Comparison of ENCODE assay signal across 8 cellular contexts in the genomic region with DNA sequence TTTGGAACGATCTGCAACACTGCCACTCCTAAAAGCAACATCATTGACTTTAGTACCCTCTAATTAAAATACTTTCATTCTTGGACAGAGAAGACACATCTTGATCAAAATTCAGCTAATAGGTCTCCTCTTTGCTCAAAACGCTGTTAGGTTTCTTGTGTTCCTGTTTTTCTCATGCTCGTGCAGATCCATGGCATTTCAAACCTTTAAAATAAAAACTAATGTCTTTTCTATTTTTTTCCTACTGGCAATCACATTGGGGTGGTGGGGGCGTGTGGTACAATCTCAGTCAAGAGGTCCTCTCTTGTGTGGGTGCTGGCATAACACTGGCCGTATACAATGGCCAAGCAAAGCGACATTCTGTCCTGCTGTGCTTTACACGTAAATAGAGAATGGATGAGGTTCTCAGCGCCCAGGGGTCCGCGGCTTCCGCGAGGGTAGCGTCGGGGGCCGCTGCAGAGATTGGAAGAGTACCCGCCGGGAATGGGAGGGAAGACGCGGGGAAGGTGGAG. TPM values are rescaled to one million over a fixed set of nuclear protein-coding genes. Genes with fewer than 3 reads are reported as not detected.
DNase-seq lines count a peak whose midpoint lies in the region; ATAC-seq and TF ChIP-seq lines count a peak whose summit lies in the region.

No MANE protein-coding gene starts in this region.

- intact Hi-C loops in dorsolateral prefrontal cortex (cut with DNase I) (no loop called here), lower leg skin (cut with DNase I; ENCODE audit: low total_unique reads) (no loop called here)
- intact Hi-C loops in naive thymus-derived CD4-positive, alpha-beta T cell (cut with micrococcal nuclease), result loop anchor here (1.0 to 5.0 kb wide), 6 partner anchors 15 to 1563 kb away; partner anchors contain the start of genes RIOK2 (in 2 of the 2), ARSK (in 1 of the 2), CAST (in 1 of the 2) and ELL2 (in 1 of the 2)

- H3K4me1 Mint-ChIP-seq in H9, result peaks cover 14% of the 10 kb centered on the region in 2 experiments
- peaks cover 34 to 80% (median 69%) of the 10 kb centered on the region in 7 donors for H3K4me1 Mint-ChIP-seq in naive thymus-derived CD4-positive, alpha-beta T cell

- TF ChIP-seq CTCF in AG04449 (IDR thresholded peaks at IDR 0.05; ENCODE audit: insufficient read depth, low read length, missing control alignments) (no peak), H9 (conservative IDR thresholded peaks at IDR 0.05) (no peak), dorsolateral prefrontal cortex (IDR thresholded peaks at IDR 0.05 in 54 of 56, conservative IDR thresholded peaks at IDR 0.05 in 2 of 56; ENCODE audit: low read depth in 1 of 56, partially characterized antibody in 56 of 56) (no peak), lower leg skin (IDR thresholded peaks at IDR 0.05) (no peak)

- H3K14ac ChIP-seq in H9 (ENCODE audit: insufficient read depth, low read length), result no peak overlapping the region

- no peak overlapping the region for H4K8ac ChIP-seq in H9 (replicated peaks; ENCODE audit: insufficient read length, low read depth, low read length)

- DNase-seq in AG04449 (ENCODE audit: low read depth, low spot score) (no peak), H9 (no peak), dorsolateral prefrontal cortex (no peak), lower leg skin (ENCODE audit: low spot score in 2 of 2) (no peak), cerebellum (ENCODE audit: low spot score) (no peak), amniotic stem cell (lab: John Stamatoyannopoulos, UW) (no peak)
- DNase-seq in naive thymus-derived CD4-positive, alpha-beta T cell, result no peak

- CTCF ChIA-PET in AG04449 (lab: Yijun Ruan, JAX), result no interaction called here
- CTCF ChIA-PET in naive thymus-derived CD4-positive, alpha-beta T cell (lab: Charles Lee), result no interaction called here

- H3K27ac ChIP-seq in H9 (ENCODE audit: insufficient read length, low read depth, low read length) (no peak overlapping the region), dorsolateral prefrontal cortex (peak overlapping the region in 49 of 59 donors; percentile 7 to 88 (median 64))
- peak overlapping the region; percentile 55 for H3K27ac ChIP-seq in naive thymus-derived CD4-positive, alpha-beta T cell (ENCODE audit: low read depth, low read length)

- H3K4me1 ChIP-seq in H9 (ENCODE audit: insufficient read depth, low read length), result no peaks in the 10 kb centered on the region
- H3K4me1 ChIP-seq in naive thymus-derived CD4-positive, alpha-beta T cell (ENCODE audit: control insufficient read depth in 2 of 2, insufficient read depth in 2 of 2, low read length in 2 of 2), result peaks cover 22 to 46% of the 10 kb centered on the region in 2 donors

- no peak overlapping the region for H3T11ph ChIP-seq in H9 (ENCODE audit: low read length)

- no peak overlapping the region for H2BK120ac ChIP-seq in H9 (ENCODE audit: low read depth, low read length, poor library complexity, severe bottlenecking)

- no peaks in the 10 kb centered on the region for H3K79me1 ChIP-seq in H9 (ENCODE audit: insufficient read depth, low read depth, low read length, poor library complexity, severe bottlenecking)

- no peak overlapping the region for H3K18ac ChIP-seq in H9 (ENCODE audit: insufficient read length, low read depth, low read length)

- H3K23me2 ChIP-seq in H9 (ENCODE audit: insufficient read length, low read depth, low read length, poor library complexity, severe bottlenecking), result peaks cover 13% of the 10 kb centered on the region

- no peak overlapping the region for H3K9ac ChIP-seq in H9 (ENCODE audit: extremely low read depth, insufficient read length, low read length)

- H2BK20ac ChIP-seq in H9 (ENCODE audit: low read depth, low read length, poor library complexity, severe bottlenecking), result no peak overlapping the region

- H2AK5ac ChIP-seq in H9 (ENCODE audit: insufficient read length, low read length), result no peak overlapping the region

- no peak for ATAC-seq in naive thymus-derived CD4-positive, alpha-beta T cell
- ATAC-seq in GM18868 (IDR thresholded peaks at IDR 0.05; ENCODE audit: unreplicated experiment), result no peak

- no CpG with 5 or more reads among the region's 19 CpGs for WGBS in H9 (ENCODE audit: extremely low coverage, insufficient read length, low lambda C conversion rate)
- 9 to 11% methylated on average over 19 of the region's 19 CpGs for WGBS in lower leg skin, 2 donors

- no peaks in the 10 kb centered on the region for H3K9me3 ChIP-seq in H9 (ENCODE audit: control insufficient read depth, low read depth, low read length)
- no peaks in the 10 kb centered on the region for H3K9me3 ChIP-seq in naive thymus-derived CD4-positive, alpha-beta T cell (ENCODE audit: control insufficient read depth in 2 of 3, low read length in 3 of 3)

- H3K4me2 ChIP-seq in H9 (ENCODE audit: insufficient read depth, insufficient read length, low read length), result peak overlapping the region; percentile 62

- no peak overlapping the region for H3K23ac ChIP-seq in H9 (ENCODE audit: insufficient read length, low read depth, low read length)

- no peak overlapping the region for H3K4ac ChIP-seq in H9 (ENCODE audit: low read depth, low read length)

- H3K9me3 Mint-ChIP-seq in H9, result peaks cover 0 to 5% of the 10 kb centered on the region in 2 experiments; a peak in 2 of 5 replicates
- peaks cover 0 to 3% (median 0%) of the 10 kb centered on the region in 11 donors for H3K9me3 Mint-ChIP-seq in naive thymus-derived CD4-positive, alpha-beta T cell

- no peak overlapping the region for H4K5ac ChIP-seq in H9 (ENCODE audit: insufficient read length, low read depth, low read length)

- no peak overlapping the region for H3K56ac ChIP-seq in H9 (ENCODE audit: insufficient read length, low read depth, low read length)

- peaks cover 23% of the 10 kb centered on the region for H3K27me3 ChIP-seq in H9 (ENCODE audit: insufficient read depth, low read length)
- H3K27me3 ChIP-seq in dorsolateral prefrontal cortex, result no peaks in the 10 kb centered on the region
- H3K27me3 ChIP-seq in naive thymus-derived CD4-positive, alpha-beta T cell (ENCODE audit: control insufficient read depth in 2 of 2, insufficient read depth in 2 of 2, low read length in 2 of 2), result no peaks in the 10 kb centered on the region

- H2BK5ac ChIP-seq in H9 (ENCODE audit: insufficient read length, low read length), result no peak overlapping the region

- no peak overlapping the region for H3K27ac Mint-ChIP-seq in H9
- peak overlapping the region; percentile 60 to 87 (median 81) for H3K27ac Mint-ChIP-seq in naive thymus-derived CD4-positive, alpha-beta T cell

- H4K20me1 ChIP-seq in H9 (ENCODE audit: control insufficient read depth, insufficient read depth, insufficient read length), result no peaks in the 10 kb centered on the region

- no peak overlapping the region for H4K91ac ChIP-seq in H9 (ENCODE audit: insufficient read length, low read depth, low read length)

- no peak overlapping the region for H2AFZ ChIP-seq in H9 (ENCODE audit: low read length)

- H2BK15ac ChIP-seq in H9 (ENCODE audit: low read depth, low read length), result no peak overlapping the region

- H3K4me3 ChIP-seq in AG04449 (ENCODE audit: low read depth, low read length) (peak overlapping the region; percentile 58), dorsolateral prefrontal cortex (peak overlapping the region; percentile 44 to 81 (median 70)), lower leg skin (ENCODE audit: low read depth, poor library complexity, severe bottlenecking) (no peak overlapping the region)
- peak overlapping the region; percentile 75 for H3K4me3 ChIP-seq in naive thymus-derived CD4-positive, alpha-beta T cell (ENCODE audit: low read length)

- no peak overlapping the region for H2BK12ac ChIP-seq in H9 (ENCODE audit: insufficient read length, low read depth, low read length)

- H3K36me3 ChIP-seq in naive thymus-derived CD4-positive, alpha-beta T cell (ENCODE audit: control insufficient read depth in 2 of 3, insufficient read depth in 3 of 3, low read length in 3 of 3), result no peaks in the 10 kb centered on the region

- TF ChIP-seq POLR2A in lower leg skin (IDR thresholded peaks at IDR 0.05), result no peak

- H3K27me3 Mint-ChIP-seq in H9 (ENCODE audit: low read depth), result peaks cover 68% of the 10 kb centered on the region
- peaks cover 0 to 17% (median 0%) of the 10 kb centered on the region in 5 donors for H3K27me3 Mint-ChIP-seq in naive thymus-derived CD4-positive, alpha-beta T cell

- no peaks in the 10 kb centered on the region for H3K79me2 ChIP-seq in H9 (ENCODE audit: insufficient read depth, low read length)

- peaks cover 0 to 3% (median 0%) of the 10 kb centered on the region in 3 experiments; a peak in 3 of 7 replicates for H3K36me3 Mint-ChIP-seq in H9 (ENCODE audit: insufficient read depth in 1 of 3, low read depth in 3 of 3)
- peaks cover 0 to 15% (median 5%) of the 10 kb centered on the region in 5 donors for H3K36me3 Mint-ChIP-seq in naive thymus-derived CD4-positive, alpha-beta T cell

- H3K4me3 Mint-ChIP-seq in H9, result peak overlapping the region; percentile 62 to 84
- H3K4me3 Mint-ChIP-seq in naive thymus-derived CD4-positive, alpha-beta T cell, result peak overlapping the region; percentile 88 to 96 (median 92)

- POLR2A ChIA-PET in AG04449 (lab: Yijun Ruan, JAX), result no interaction called here
- POLR2A ChIA-PET in naive thymus-derived CD4-positive, alpha-beta T cell (lab: Charles Lee), result interaction anchor here (4.1 kb wide), 1 partner anchor 65 kb away, joined by 25 read pairs; the partner anchor contains the start of genes ARSK and SKIC3

RNA-seq across cellular contexts. Expression of gene GPR150, which starts 0.3 kb away (rescaled TPM):
- 0.11 TPM in 1 of 2 replicates, not detected in the other for total RNA-seq in H9 (2021)
- 1 to 10 TPM in 119 of 120 experiments, under 1 TPM in 1; 0.93 to 7.8 (median 4.4) TPM for total RNA-seq in dorsolateral prefrontal cortex
- 1 to 10 TPM in 3 of 5 experiments, under 1 TPM in 2; 0.48 to 1.5 (median 1.1) TPM for total RNA-seq in naive thymus-derived CD4-positive, alpha-beta T cell
- polyA plus RNA-seq in naive thymus-derived CD4-positive, alpha-beta T cell, result 1 to 10 TPM; 3.3 to 3.5 TPM
- total RNA-seq in lower leg skin, result 1 to 10 TPM in 1 of 4 donors, under 1 TPM in 3; 0.25 to 1.6 (median 0.56) TPM
- not detected for total RNA-seq in cerebellum

RNA-seq across cellular contexts. Expression of gene RFESD, which starts 27.0 kb away (rescaled TPM):
- 1.7 and 2.6 TPM in 2 replicates for total RNA-seq in H9 (2021)
- total RNA-seq in dorsolateral prefrontal cortex, result 1 to 10 TPM; 1.0 to 7.7 (median 3.6) TPM
- 1 to 10 TPM; 2.2 to 9.2 (median 6.5) TPM for total RNA-seq in naive thymus-derived CD4-positive, alpha-beta T cell
- polyA plus RNA-seq in naive thymus-derived CD4-positive, alpha-beta T cell, result 10 to 100 TPM; 10.7 to 21.2 TPM
- total RNA-seq in lower leg skin, result 1 to 10 TPM; 2.4 to 9.8 (median 6.2) TPM
- 4.0 TPM for total RNA-seq in cerebellum

Comparison
In these comparisons a context has a peak if more than half of its experiments do, and no peak if none do; other contexts are left out.
1. H3K27ac Mint-ChIP-seq: peak in naive thymus-derived CD4-positive, alpha-beta T cell (9 of 9); none in H9 (0 of 3).
2. intact Hi-C loops: an anchor here in naive thymus-derived CD4-positive, alpha-beta T cell (1.0 to 5.0 kb wide); none called in dorsolateral prefrontal cortex and lower leg skin.